Comparison of ENCODE assay signal across 24 cellular contexts in the genomic region with DNA sequence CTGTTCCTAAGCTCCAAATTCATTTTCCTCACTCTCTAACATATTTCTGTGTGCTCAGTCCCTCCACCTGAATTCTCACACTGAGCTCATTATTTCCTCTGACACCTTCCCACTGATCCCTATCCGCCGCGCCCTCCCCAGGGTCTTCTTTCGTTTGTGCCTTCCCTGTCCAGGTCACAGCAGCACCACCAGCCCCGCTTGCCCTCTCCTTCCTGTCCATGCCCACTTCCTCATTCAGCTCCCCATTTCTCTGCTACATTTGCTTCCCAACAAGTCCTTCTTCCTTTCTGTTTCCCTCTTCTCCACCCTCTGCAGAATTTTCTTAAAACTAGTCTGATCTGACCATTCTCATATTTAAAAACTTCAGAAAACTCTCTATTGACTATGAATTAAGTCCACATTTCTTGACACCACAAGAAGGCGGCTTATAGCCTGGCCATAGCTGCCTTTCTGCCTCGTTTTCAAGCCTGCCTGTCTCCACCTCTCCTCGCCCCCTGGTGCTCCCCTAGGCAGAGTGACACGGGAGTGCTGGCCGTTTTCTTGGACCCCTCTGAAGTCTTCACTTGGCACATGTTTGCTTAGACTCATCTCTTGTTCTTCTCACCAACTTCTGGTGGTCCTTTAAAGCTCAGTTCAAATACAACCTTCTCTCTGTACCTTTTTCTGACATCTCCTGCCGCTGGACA.
DNase-seq lines count a peak whose midpoint lies in the region; ATAC-seq, FAIRE-seq and TF ChIP-seq lines count a peak whose summit lies in the region.
"Had no signal": no experiment of that assay in that cellular context is flagged by ENCODE, and none has a peak within 500 bp of the region (broad histone marks: within the 10 kb centered on the region; RNA-seq: fewer than 3 reads in every experiment).

No MANE protein-coding gene starts in this region.

- no peaks in the 10 kb centered on the region for H3K9me1 ChIP-seq in K562 (ENCODE audit: control insufficient read depth, insufficient read depth, low read length)

- no peak for ATAC-seq in K562
- no peak for ATAC-seq in GM19397 (IDR thresholded peaks at IDR 0.05; ENCODE audit: unreplicated experiment)
- ATAC-seq: CD8-positive, alpha-beta T cell had no signal

- H3K4me1 ChIP-seq in K562 (replicated peaks in 1 of 2; ENCODE audit: control insufficient read depth in 2 of 2, insufficient read depth in 2 of 2, low read length in 2 of 2) (no peaks in the 10 kb centered on the region), Caco-2 (no peaks in the 10 kb centered on the region), hepatocyte (ENCODE audit: insufficient read depth) (peaks cover 10% of the 10 kb centered on the region)

- no peak overlapping the region for H3K27ac ChIP-seq in K562 (ENCODE audit: extremely low read depth, low read depth, low read length)
- no peak overlapping the region for H3K27ac ChIP-seq in hepatocyte
- H3K27ac ChIP-seq: dorsolateral prefrontal cortex, HL-60, neutrophil had no signal

- H3K9ac ChIP-seq in K562 (ENCODE audit: insufficient read depth in 1 of 2, low read depth in 2 of 2, low read length in 2 of 2) = no peak overlapping the region

- H3K4me3 Mint-ChIP-seq in CD14-positive monocyte (peak overlapping the region; percentile 2 to 72), Caco-2 (ENCODE audit: unreplicated experiment) (no peak overlapping the region)
- H3K4me3 Mint-ChIP-seq: activated CD4-positive, alpha-beta memory T cell treated with anti-CD3 and anti-CD28 coated beads for 36 hours; CD8-positive, alpha-beta T cell had no signal

- TF ChIP-seq CTCF in CD14-positive monocyte (IDR thresholded peaks at IDR 0.05) (no peak), K562 (IDR thresholded peaks at IDR 0.05 in 2 of 3, conservative IDR thresholded peaks at IDR 0.05 in 1 of 3; ENCODE audit: insufficient read depth in 2 of 3, low read depth in 1 of 3, low read length in 3 of 3) (no peak), Caco-2 (IDR thresholded peaks at IDR 0.05; ENCODE audit: insufficient read depth in 1 of 2, low read depth in 1 of 2, low read length in 1 of 2, severe bottlenecking in 1 of 2, unreplicated experiment in 1 of 2) (no peak), hepatocyte (IDR thresholded peaks at IDR 0.05; ENCODE audit: poor library complexity) (no peak)

- POLR2A ChIA-PET in K562 (lab: Yijun Ruan, JAX) = no interaction called here
- POLR2A ChIA-PET in Caco-2 (lab: Charles Lee) = interaction anchor here (0.6 kb wide), 1 partner anchor 10 kb away, joined by 4 read pairs; no protein-coding TSS in a partner anchor

- H3K36me3 ChIP-seq in K562 (ENCODE audit: control insufficient read depth, insufficient read depth, low read length) = no peaks in the 10 kb centered on the region
- no peaks in the 10 kb centered on the region for H3K36me3 ChIP-seq in Caco-2 (ENCODE audit: control insufficient read depth, insufficient read depth, low read length)
- H3K36me3 ChIP-seq in hepatocyte (replicated peaks; ENCODE audit: insufficient read depth, low read depth) = no peaks in the 10 kb centered on the region
- H3K36me3 ChIP-seq: neutrophil had no signal

- H3K4me1 Mint-ChIP-seq in CD14-positive monocyte (peaks cover 19% of the 10 kb centered on the region), Caco-2 (ENCODE audit: low read depth, unreplicated experiment) (peaks cover 9% of the 10 kb centered on the region)

- H3K36me3 Mint-ChIP-seq in CD14-positive monocyte (peaks cover 3 to 4% of the 10 kb centered on the region in 2 donors), Caco-2 (ENCODE audit: insufficient read depth, unreplicated experiment) (no peaks in the 10 kb centered on the region)
- H3K36me3 Mint-ChIP-seq: activated CD4-positive, alpha-beta memory T cell treated with anti-CD3 and anti-CD28 coated beads for 36 hours had no signal

- peaks cover 0 to 1% (median 0%) of the 10 kb centered on the region in 3 donors for H3K27me3 Mint-ChIP-seq in CD14-positive monocyte (ENCODE audit: low read depth in 3 of 3)
- H3K27me3 Mint-ChIP-seq in Caco-2 (ENCODE audit: insufficient read depth, unreplicated experiment) = no peaks in the 10 kb centered on the region
- H3K27me3 Mint-ChIP-seq: activated CD4-positive, alpha-beta memory T cell treated with anti-CD3 and anti-CD28 coated beads for 36 hours had no signal

- H3K27ac Mint-ChIP-seq in CD14-positive monocyte (peak overlapping the region in 4 of 7 donors; percentile 4 to 41 (median 30)), Caco-2 (ENCODE audit: unreplicated experiment) (no peak overlapping the region)
- H3K27ac Mint-ChIP-seq: activated CD4-positive, alpha-beta memory T cell treated with anti-CD3 and anti-CD28 coated beads for 36 hours; CD8-positive, alpha-beta T cell had no signal

- H3K9me3 Mint-ChIP-seq in CD14-positive monocyte (no peaks in the 10 kb centered on the region), Caco-2 (ENCODE audit: unreplicated experiment) (no peaks in the 10 kb centered on the region)
- H3K9me3 Mint-ChIP-seq: activated CD4-positive, alpha-beta memory T cell treated with anti-CD3 and anti-CD28 coated beads for 36 hours; CD8-positive, alpha-beta T cell had no signal

- H3K4me3 ChIP-seq in K562 (no peak overlapping the region), Caco-2 (ENCODE audit: low read depth, low read length) (no peak overlapping the region), hepatocyte (no peak overlapping the region)
- H3K4me3 ChIP-seq: dorsolateral prefrontal cortex, smooth muscle cell had no signal

- no peak for DNase-seq in CD14-positive monocyte (ENCODE audit: low spot score)
- DNase-seq in GM19239 (ENCODE audit: insufficient read length, low spot score) = no peak
- DNase-seq in NOMO-1 (lab: John Stamatoyannopoulos, UW; ENCODE audit: unreplicated experiment in 2 of 2) = peak; percentile 46 to 71
- no peak for DNase-seq in K562 (ENCODE audit: extremely low read depth in 1 of 4, low spot score in 3 of 4)
- no peak for DNase-seq in GF-D8 (lab: John Stamatoyannopoulos, UW)
- no peak for DNase-seq in Caco-2
- no peak for DNase-seq in hepatocyte (ENCODE audit: low spot score)
- DNase-seq: activated CD4-positive, alpha-beta memory T cell treated with anti-CD3 and anti-CD28 coated beads for 36 hours; anterior cingulate cortex; caudate nucleus; CD8-positive, alpha-beta T cell; DND-41; dorsolateral prefrontal cortex; kidney; MM.1S; NCI-H2029 treated with DMSO at 0.1 percent for 48 hours; NCI-H446 treated with DMSO at 0.1 percent for 48 hours; stimulated activated CD4-positive, alpha-beta T cell treated with anti-CD3 and anti-CD28 coated beads, Interleukin-2, amount 100 ng/mL, for 48 hours; T-helper 1 cell; trophoblast cell had no signal

- FAIRE-seq in GM19239 (lab: Jason Lieb, UNC) = peak; percentile 48
- FAIRE-seq in K562 (lab: Jason Lieb, UNC) = no peak

- CTCF ChIA-PET in K562 (lab: Yijun Ruan, JAX; ENCODE audit: low intra/inter-chr PET ratio) = no interaction called here
- CTCF ChIA-PET in Caco-2 (lab: Charles Lee) = no interaction called here

- no peaks in the 10 kb centered on the region for H3K79me2 ChIP-seq in K562 (ENCODE audit: control insufficient read depth, insufficient read depth, low read length)
- H3K79me2 ChIP-seq in hepatocyte = no peaks in the 10 kb centered on the region

- intact Hi-C loops in CD14-positive monocyte (cut with micrococcal nuclease) (no loop called here), K562 (cut with micrococcal nuclease) (no loop called here), Caco-2 (cut with micrococcal nuclease; ENCODE audit: unreplicated experiment) (no loop called here)

- no peak for TF ChIP-seq POLR2A in K562 (conservative IDR thresholded peaks at IDR 0.05)

- H3K4me2 ChIP-seq in K562 (ENCODE audit: insufficient read depth, low read length) (no peak overlapping the region), hepatocyte (no peak overlapping the region)
- H3K4me2 ChIP-seq: smooth muscle cell had no signal

- no peaks in the 10 kb centered on the region for H3K9me3 ChIP-seq in K562 (replicated peaks; ENCODE audit: control insufficient read depth, insufficient read depth, low read depth, low read length)
- H3K9me3 ChIP-seq in Caco-2 = no peaks in the 10 kb centered on the region
- no peaks in the 10 kb centered on the region for H3K9me3 ChIP-seq in hepatocyte (ENCODE audit: low read depth)
- H3K9me3 ChIP-seq: neutrophil had no signal

- H4K20me1 ChIP-seq in K562 (replicated peaks; ENCODE audit: control insufficient read depth, insufficient read depth, low read length) = no peaks in the 10 kb centered on the region; the same call in 1 of the 2 replicates
- no peaks in the 10 kb centered on the region for H4K20me1 ChIP-seq in hepatocyte (ENCODE audit: insufficient read depth, poor library complexity, severe bottlenecking)

- no peak for TF ChIP-seq RAD21 in K562 (CRISPR knock-in tag; conservative IDR thresholded peaks at IDR 0.05 in 1 of 2, IDR thresholded peaks at IDR 0.05 in 1 of 2)

- no peak for TF ChIP-seq EP300 in K562 (IDR thresholded peaks at IDR 0.05; ENCODE audit: low read length)

- BruUV-seq in K562 (replicated peaks; lab: Mats Ljungman, UMichigan) (no TSS peak), Caco-2 (replicated peaks; lab: Mats Ljungman, UMichigan) (no TSS peak)

- WGBS in K562 (ENCODE audit: insufficient coverage, low coverage, missing lambda C conversion rate) = 22% methylated on average over 7 of the region's 11 CpGs
- WGBS in hepatocyte (ENCODE audit: low lambda C conversion rate, missing lambda C conversion rate) = 79% methylated on average over 11 of the region's 11 CpGs

- H3K9me2 ChIP-seq in hepatocyte (replicated peaks; ENCODE audit: insufficient read depth) = no peaks in the 10 kb centered on the region

- H3K27me3 ChIP-seq in K562 (ENCODE audit: control insufficient read depth in 2 of 2, insufficient read depth in 2 of 2, low read length in 2 of 2) (no peaks in the 10 kb centered on the region), Caco-2 (replicated peaks; ENCODE audit: control insufficient read depth, insufficient read depth, low read length) (no peaks in the 10 kb centered on the region), hepatocyte (no peaks in the 10 kb centered on the region)
- H3K27me3 ChIP-seq: dorsolateral prefrontal cortex, neutrophil had no signal

- in situ Hi-C loops in K562 (cut with MboI) = no loop called here

- no peak overlapping the region for H2AFZ ChIP-seq in K562 (ENCODE audit: low read depth, low read length)
- no peak overlapping the region for H2AFZ ChIP-seq in hepatocyte

TF ChIP-seq in K562, 482 proteins besides CTCF, POLR2A, EP300 and RAD21 (continues in another document):
- TF ChIP-seq GTF2B (IDR thresholded peaks at IDR 0.05; ENCODE audit: extremely low read depth, insufficient read length) (no peak), OTX1 (CRISPR knock-in tag; IDR thresholded peaks at IDR 0.05) (no peak), RFX5 (IDR thresholded peaks at IDR 0.05; ENCODE audit: low read depth, low read length) (no peak), SPI1 (IDR thresholded peaks at IDR 0.05; ENCODE audit: borderline replicate concordance, low read depth, low read length) (peak; percentile 66; the same call in 1 of the 2 replicates)

Comparison
In these comparisons a context has a peak if more than half of its experiments do, and no peak if none do; other contexts are left out.
1. DNase-seq: peak in NOMO-1 (2 of 2); none in CD14-positive monocyte (single experiment), GM19239 (single experiment), K562 (0 of 4), GF-D8 (single experiment), Caco-2 (0 of 2) and hepatocyte (single experiment).